ENCODE assay signal across 8 cellular contexts in genomic region chr6:33570806-33571636, GRCh38. TPM values are rescaled to one million over a fixed set of nuclear protein-coding genes. Genes with fewer than 3 reads are reported as not detected.
DNase-seq lines count a peak whose midpoint lies in the region; ATAC-seq and TF ChIP-seq lines count a peak whose summit lies in the region.

No MANE protein-coding gene starts in this region.

- H3K36me3 ChIP-seq in lower lobe of right lung, result peaks cover 27% of the 10 kb centered on the region

- H3K27me3 ChIP-seq in dorsolateral prefrontal cortex (no peaks in the 10 kb centered on the region), lower lobe of right lung (ENCODE audit: low read depth) (no peaks in the 10 kb centered on the region)

- intact Hi-C loops in dorsolateral prefrontal cortex (cut with DNase I), result loop anchor here (1.0 to 10.0 kb wide), 3 partner anchors 117 to 180 kb away; partner anchors contain the start of genes CUTA (in 1 of the 2), KIFC1 (in 1 of the 2), PHF1 (in 1 of the 2) and ZBTB9 (in 1 of the 2)
- intact Hi-C loops in lower lobe of right lung (cut with DNase I), result no loop called here

- H3K27ac ChIP-seq in dorsolateral prefrontal cortex (peak overlapping the region; percentile 59 to 97 (median 94)), lower lobe of right lung (peak overlapping the region; percentile 86)

- peaks cover 7% of the 10 kb centered on the region for H3K4me1 ChIP-seq in lower lobe of right lung

- no peaks in the 10 kb centered on the region for H3K9me3 ChIP-seq in lower lobe of right lung

- TF ChIP-seq CTCF in dorsolateral prefrontal cortex (IDR thresholded peaks at IDR 0.05 in 54 of 56, conservative IDR thresholded peaks at IDR 0.05 in 2 of 56; ENCODE audit: low read depth in 1 of 56, partially characterized antibody in 56 of 56), result peak in 31 of 56 donors; percentile 4 to 60 (median 27)
- TF ChIP-seq CTCF in lower lobe of right lung (IDR thresholded peaks at IDR 0.05), result no peak

- DNase-seq in C1 segment of cervical spinal cord (lab: John Stamatoyannopoulos, UW) (peak in 13 of 14 donors; percentile 41 to 81 (median 69)), NCI-H748 treated with DMSO at 0.1 percent for 48 hours (lab: John Stamatoyannopoulos, UW) (peak; percentile 70), dorsolateral prefrontal cortex (peak; percentile 72 to 90 (median 84)), lower lobe of right lung (peak; percentile 91)
- peak; percentile 92 to 94 for DNase-seq in activated CD4-positive, alpha-beta T cell treated with anti-CD3 and anti-CD28 coated beads, Interleukin-2, amount 50 U/mL, for 48 hours
- peak; percentile 80 to 92 (median 85) for DNase-seq in stimulated activated CD4-positive, alpha-beta T cell treated with anti-CD3 and anti-CD28 coated beads, TNF-alpha, amount 100 ng/mL, for 24 hours (ENCODE audit: low read depth in 3 of 3)

- peak overlapping the region; percentile 58 to 95 (median 73) for H3K4me3 ChIP-seq in dorsolateral prefrontal cortex
- H3K4me3 ChIP-seq in lower lobe of right lung, result peak overlapping the region; percentile 75

- ATAC-seq in GM19328 (IDR thresholded peaks at IDR 0.05; ENCODE audit: unreplicated experiment) (peak; percentile 78), HG03457 (IDR thresholded peaks at IDR 0.05; ENCODE audit: unreplicated experiment) (peak; percentile 68), lower lobe of right lung (peak; percentile 94 to 98)

RNA-seq across cellular contexts. Expression of gene BAK1, which starts 9.1 kb away (rescaled TPM):
- total RNA-seq in dorsolateral prefrontal cortex, result 10 to 100 TPM in 82 of 120 experiments, 1 to 10 TPM in 38; 6.4 to 17.0 (median 10.8) TPM
- 22.3 TPM for total RNA-seq in lower lobe of right lung

RNA-seq across cellular contexts. Expression of gene ITPR3, which starts 50.1 kb away (rescaled TPM):
- total RNA-seq in dorsolateral prefrontal cortex (10 to 100 TPM in 1 of 120 experiments, 1 to 10 TPM in 119; 1.3 to 10.9 (median 3.8) TPM), lower lobe of right lung (74.7 TPM)

Comparison
In these comparisons a context has a peak if more than half of its experiments do, and no peak if none do; other contexts are left out.
1. Peak in every context shown above with its lines: DNase-seq, ATAC-seq, H3K4me3 ChIP-seq and H3K27ac ChIP-seq.